ENCODE assay signal across 8 cellular contexts in genomic region chr20:34675993-34676641, GRCh38. TPM values are rescaled to one million over a fixed set of nuclear protein-coding genes. Genes with fewer than 3 reads are reported as not detected.
DNase-seq lines count a peak whose midpoint lies in the region; ATAC-seq and TF ChIP-seq lines count a peak whose summit lies in the region.

No MANE protein-coding gene starts in this region.

- TF ChIP-seq CTCF in C4-2B (conservative IDR thresholded peaks at IDR 0.05) (no peak), LNCaP clone FGC (IDR thresholded peaks at IDR 0.05; ENCODE audit: control insufficient read depth, extremely low read depth, insufficient read depth) (no peak), choroid plexus epithelial cell (conservative IDR thresholded peaks at IDR 0.05; ENCODE audit: low read depth, low read length) (no peak), natural killer cell (IDR thresholded peaks at IDR 0.05) (no peak)

- no peak for ATAC-seq in natural killer cell
- no peak for ATAC-seq in GM18498 (IDR thresholded peaks at IDR 0.05; ENCODE audit: unreplicated experiment)
- no peak for ATAC-seq in GM21717 (IDR thresholded peaks at IDR 0.05; ENCODE audit: unreplicated experiment)

- H3K27ac ChIP-seq in C4-2B = peak overlapping the region; percentile 67

- peak overlapping the region; percentile 80 for H3K4me3 ChIP-seq in LNCaP clone FGC (ENCODE audit: low read depth, low read length)
- H3K4me3 ChIP-seq in choroid plexus epithelial cell (ENCODE audit: low read depth, low read length) = peak overlapping the region; percentile 90

- peak overlapping the region; percentile 95 for H3K4me3 Mint-ChIP-seq in natural killer cell

- H3K36me3 Mint-ChIP-seq in natural killer cell = no peaks in the 10 kb centered on the region

- peak overlapping the region; percentile 85 to 90 for H3K27ac Mint-ChIP-seq in natural killer cell

- DNase-seq in LNCaP clone FGC (ENCODE audit: low read depth) (no peak), choroid plexus epithelial cell (ENCODE audit: low read depth) (no peak), natural killer cell (no peak), epidermal melanocyte (ENCODE audit: insufficient read length, low spot score) (no peak), NCI-H1105 (lab: John Stamatoyannopoulos, UW) (no peak)

- no peaks in the 10 kb centered on the region for H3K27me3 Mint-ChIP-seq in natural killer cell (ENCODE audit: low read depth in 2 of 2)

- no peaks in the 10 kb centered on the region for H3K9me3 Mint-ChIP-seq in natural killer cell

- intact Hi-C loops in natural killer cell (cut with micrococcal nuclease) = loop anchor here (2.0 kb wide), 1 partner anchor 33 kb away; no protein-coding TSS in a partner anchor

- peaks cover 15 to 16% of the 10 kb centered on the region in 2 donors for H3K4me1 Mint-ChIP-seq in natural killer cell

RNA-seq across cellular contexts. Expression of gene PIGU, which starts 0.8 kb away (rescaled TPM):
- total RNA-seq in natural killer cell = 10 to 100 TPM in 1 of 3 donors, 1 to 10 TPM in 2; 7.0 to 11.1 (median 8.2) TPM

RNA-seq across cellular contexts. Expression of gene TP53INP2, which starts 28.0 kb away (rescaled TPM):
- 10 to 100 TPM; 30.7 to 56.3 (median 35.9) TPM for total RNA-seq in natural killer cell
